7 cellular contexts compared by ENCODE assay signal in genomic region chr6:31114540-31114876, GRCh38. TPM values are rescaled to one million over a fixed set of nuclear protein-coding genes. Genes with fewer than 3 reads are reported as not detected.
A peak's percentile ranks its signal among the peaks of the same experiment; 100 is the strongest.
DNase-seq lines count a peak whose midpoint lies in the region; ATAC-seq and TF ChIP-seq lines count a peak whose summit lies in the region.

A gene with protein sequence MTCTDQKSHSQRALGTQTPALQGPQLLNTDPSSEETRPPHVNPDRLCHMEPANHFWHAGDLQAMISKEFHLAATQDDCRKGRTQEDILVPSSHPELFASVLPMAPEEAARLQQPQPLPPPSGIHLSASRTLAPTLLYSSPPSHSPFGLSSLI (plus strand): TSS chr6:31114800. CDS start chr6:31129633, 14,833 bp downstream.

- intact Hi-C loops in vagina (cut with DNase I): no loop called here

- ATAC-seq in HG02678 (IDR thresholded peaks at IDR 0.05; ENCODE audit: unreplicated experiment): no peak

- H3K4me1 ChIP-seq in vagina: peaks cover 48% of the 10 kb centered on the region

- H3K4me3 ChIP-seq in MG63 (no peak within 1 kb of the TSS), epithelial cell of esophagus (ENCODE audit: low read length) (peak within 1 kb of the TSS; percentile 55), vagina (peak within 1 kb of the TSS; percentile 29 to 35)

- no peak for TF ChIP-seq CTCF in epithelial cell of esophagus (IDR thresholded peaks at IDR 0.05; ENCODE audit: insufficient read depth, low read depth, low read length, missing control alignments)
- no peak for TF ChIP-seq CTCF in vagina (IDR thresholded peaks at IDR 0.05)

- no peak for TF ChIP-seq POLR2A in vagina (IDR thresholded peaks at IDR 0.05)

- H3K36me3 ChIP-seq in MG63 (no peaks in the 10 kb centered on the region), vagina (no peaks in the 10 kb centered on the region)

- H3K9me3 ChIP-seq in MG63: no peaks in the 10 kb centered on the region
- H3K9me3 ChIP-seq in vagina: no peaks in the 10 kb centered on the region

- H3K27me3 ChIP-seq in MG63: no peaks in the 10 kb centered on the region
- H3K27me3 ChIP-seq in vagina: no peaks in the 10 kb centered on the region

- H3K27ac ChIP-seq in vagina: peak within 1 kb of the TSS; percentile 81

- peak; percentile 95 for DNase-seq in MG63
- peak; percentile 98 for DNase-seq in epithelial cell of esophagus (ENCODE audit: low read depth)
- DNase-seq in mucosa of gallbladder (ENCODE audit: low spot score): peak; percentile 85
- DNase-seq in vagina (ENCODE audit: extremely low spot score in 2 of 2): peak in 1 of 2 donors; percentile 94
- DNase-seq in AML-193 (lab: John Stamatoyannopoulos, UW): no peak
- DNase-seq in NK-92 (lab: John Stamatoyannopoulos, UW; ENCODE audit: unreplicated experiment): no peak

RNA-seq across cellular contexts. Expression of the gene that starts here (rescaled TPM):
- not detected in 2 replicates for total RNA-seq in MG63 (2014; rRNA removed; shearing (Covaris generic); ENCODE audit: low replicate concordance)
- total RNA-seq in mucosa of gallbladder (11.0 TPM), vagina (9.6 TPM)

Comparison
In these comparisons a context has a peak if more than half of its experiments do, and no peak if none do; other contexts are left out.
1. RNA of the gene that starts here (total RNA-seq): 11.0 TPM in mucosa of gallbladder (single experiment) and 9.6 TPM in vagina (single experiment); not detected in MG63; every median in the first group is over 10 times any median in the second.
2. Peak in DNase-seq in MG63; RNA of the gene not detected or under 1 TPM.
3. DNase-seq: peak in epithelial cell of esophagus (single experiment) and mucosa of gallbladder (single experiment); none in AML-193 (0 of 2) and NK-92 (single experiment).